In genomic region chr3:10224794-10225660, GRCh38 we compare ENCODE assay signal across 1 cellular context.
TF ChIP-seq lines count a peak whose summit lies in the region.

No MANE protein-coding gene starts in this region.

TF ChIP-seq in GM12878, 131 proteins besides CTCF, POLR2A, EP300 and RAD21 (continued from another document and continues in another):
- no peak for TF ChIP-seq E2F8 (IDR thresholded peaks at IDR 0.05; ENCODE audit: low read depth, partially characterized antibody)
- no peak for TF ChIP-seq RCOR1 (conservative IDR thresholded peaks at IDR 0.05; ENCODE audit: low read depth, low read length)
- no peak for TF ChIP-seq MLLT1 (IDR thresholded peaks at IDR 0.05)
- TF ChIP-seq ATF2 (IDR thresholded peaks at IDR 0.05; ENCODE audit: low read length) = no peak
- TF ChIP-seq NFYA (IDR thresholded peaks at IDR 0.05; ENCODE audit: borderline replicate concordance, low read depth, low read length) = no peak
- peak; percentile 32; the same call in 1 of the 2 replicates for TF ChIP-seq RUNX3 (IDR thresholded peaks at IDR 0.05; ENCODE audit: low read length)
- no peak for TF ChIP-seq TCF7 (IDR thresholded peaks at IDR 0.05; ENCODE audit: borderline replicate concordance)
- TF ChIP-seq EGR1 (IDR thresholded peaks at IDR 0.05; ENCODE audit: borderline replicate concordance in 1 of 2, low read depth in 2 of 2, low read length in 2 of 2) = no peak
- TF ChIP-seq TAF1 (IDR thresholded peaks at IDR 0.05; ENCODE audit: borderline replicate concordance, low read depth, low read length) = no peak
- TF ChIP-seq KLF5 (IDR thresholded peaks at IDR 0.05; ENCODE audit: partially characterized antibody) = peak; percentile 63
- TF ChIP-seq SMC3 (IDR thresholded peaks at IDR 0.05; ENCODE audit: borderline replicate concordance, low read length) = peak; percentile 93
- no peak for TF ChIP-seq ZSCAN29 (IDR thresholded peaks at IDR 0.05)
- no peak for TF ChIP-seq STAT3 (IDR thresholded peaks at IDR 0.05; ENCODE audit: low read depth, low read length)
- no peak for TF ChIP-seq SUPT20H (IDR thresholded peaks at IDR 0.05; ENCODE audit: borderline replicate concordance, control insufficient read depth, low read depth, low read length)
- no peak for TF ChIP-seq YBX1 (IDR thresholded peaks at IDR 0.05)
- no peak for TF ChIP-seq CHD4 (IDR thresholded peaks at IDR 0.05)
- TF ChIP-seq SPI1 (IDR thresholded peaks at IDR 0.05; ENCODE audit: borderline replicate concordance, insufficient read depth, low read depth, low read length) = no peak
- no peak for TF ChIP-seq EZH2 (IDR thresholded peaks at IDR 0.05; ENCODE audit: borderline replicate concordance, control insufficient read depth, low read depth, low read length)
- TF ChIP-seq BCL11A (IDR thresholded peaks at IDR 0.05; ENCODE audit: low read depth, low read length) = no peak
- no peak for TF ChIP-seq NR2C2 (IDR thresholded peaks at IDR 0.05; ENCODE audit: borderline replicate concordance, control insufficient read depth, insufficient read length, low read depth)
- TF ChIP-seq JUNB (IDR thresholded peaks at IDR 0.05) = no peak
- no peak for TF ChIP-seq ZNF384 (IDR thresholded peaks at IDR 0.05; ENCODE audit: borderline replicate concordance, low read depth, low read length)
- peak in 1 of 2 experiments; percentile 66; a peak in 3 of 4 replicates for TF ChIP-seq IKZF2 (IDR thresholded peaks at IDR 0.05)
- TF ChIP-seq GABPA (IDR thresholded peaks at IDR 0.05; ENCODE audit: low read depth) = no peak
- TF ChIP-seq ATF3 (IDR thresholded peaks at IDR 0.05; ENCODE audit: borderline replicate concordance, extremely low read depth, low read depth, low read length) = no peak
- TF ChIP-seq POU2F2 (IDR thresholded peaks at IDR 0.05; ENCODE audit: borderline replicate concordance, low read depth, low read length) = peak; percentile 64; the same call in 1 of the 3 replicates
- TF ChIP-seq PML (IDR thresholded peaks at IDR 0.05; ENCODE audit: low read length) = no peak
- TF ChIP-seq WRNIP1 (IDR thresholded peaks at IDR 0.05; ENCODE audit: borderline replicate concordance, low read depth, low read length) = no peak
- no peak for TF ChIP-seq RFX5 (IDR thresholded peaks at IDR 0.05; ENCODE audit: low read depth, low read length)
- TF ChIP-seq MYC (IDR thresholded peaks at IDR 0.05; ENCODE audit: insufficient read depth, insufficient read length, insufficient replicate concordance, low read length, severe bottlenecking) = no peak
- TF ChIP-seq BCL3 (IDR thresholded peaks at IDR 0.05; ENCODE audit: borderline replicate concordance, insufficient read depth, low read depth, low read length, poor library complexity, severe bottlenecking) = peak; percentile 41
- no peak for TF ChIP-seq ZBTB40 (IDR thresholded peaks at IDR 0.05; ENCODE audit: borderline replicate concordance)
- TF ChIP-seq NBN (IDR thresholded peaks at IDR 0.05) = peak; percentile 63
- TF ChIP-seq ELK1 (IDR thresholded peaks at IDR 0.05; ENCODE audit: low read depth, low read length) = no peak
- no peak for TF ChIP-seq MTA3 (IDR thresholded peaks at IDR 0.05; ENCODE audit: borderline replicate concordance, low read length)
- TF ChIP-seq ASH2L (IDR thresholded peaks at IDR 0.05; ENCODE audit: borderline replicate concordance, low read depth) = no peak
- no peak for TF ChIP-seq POLR2AphosphoS5 (IDR thresholded peaks at IDR 0.05; ENCODE audit: low read length)
- TF ChIP-seq BHLHE40 (IDR thresholded peaks at IDR 0.05; ENCODE audit: borderline replicate concordance in 1 of 2, low read depth in 2 of 2, low read length in 1 of 2) = no peak
- TF ChIP-seq SKIL (IDR thresholded peaks at IDR 0.05; ENCODE audit: low read depth, poor library complexity, severe bottlenecking) = peak; percentile 61
- no peak for TF ChIP-seq RAD51 (IDR thresholded peaks at IDR 0.05)
- TF ChIP-seq BMI1 (IDR thresholded peaks at IDR 0.05; ENCODE audit: borderline replicate concordance) = no peak
- no peak for TF ChIP-seq SMARCA5 (IDR thresholded peaks at IDR 0.05)
- TF ChIP-seq YY1 (IDR thresholded peaks at IDR 0.05; ENCODE audit: low read depth, low read length) = peak; percentile 61; the same call in 1 of the 2 replicates
- TF ChIP-seq SMAD1 (IDR thresholded peaks at IDR 0.05; ENCODE audit: low read depth, partially characterized antibody) = peak; percentile 85
- TF ChIP-seq CREM (IDR thresholded peaks at IDR 0.05; ENCODE audit: low read depth) = no peak
- TF ChIP-seq MEF2A (IDR thresholded peaks at IDR 0.05; ENCODE audit: insufficient read depth, low read depth, low read length) = no peak
- TF ChIP-seq TCF12 (IDR thresholded peaks at IDR 0.05; ENCODE audit: low read depth, low read length) = no peak
- TF ChIP-seq RELA (IDR thresholded peaks at IDR 0.05; ENCODE audit: borderline replicate concordance, partially characterized antibody) = no peak
- no peak for TF ChIP-seq SREBF2 (IDR thresholded peaks at IDR 0.05; ENCODE audit: low read length)
- no peak for TF ChIP-seq IRF5 (IDR thresholded peaks at IDR 0.05; ENCODE audit: borderline replicate concordance)
